Comparison of ENCODE assay signal across 17 cellular contexts in the genomic region with DNA sequence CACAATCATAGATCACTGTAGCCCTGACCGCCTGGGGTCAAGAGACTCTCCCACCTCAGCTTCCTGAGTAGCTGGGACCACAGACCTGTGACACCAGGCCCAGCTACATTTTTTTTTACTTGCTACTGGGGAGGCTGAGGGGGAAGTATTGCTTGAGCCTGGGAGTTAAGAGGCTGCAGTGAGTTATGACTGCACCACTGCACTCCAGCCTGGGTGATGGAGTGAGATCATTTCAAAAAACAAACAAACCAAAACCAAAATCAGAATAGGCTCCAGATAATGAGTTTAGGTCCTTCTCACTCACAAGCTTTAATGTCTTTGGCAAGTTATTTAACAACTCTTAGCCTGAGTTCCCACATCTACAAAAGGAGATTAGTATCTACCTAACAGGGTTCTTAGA. TPM values are rescaled to one million over a fixed set of nuclear protein-coding genes. Genes with fewer than 3 reads are reported as not detected.
A peak's percentile ranks its signal among the peaks of the same experiment; 100 is the strongest.
DNase-seq lines count a peak whose midpoint lies in the region; ATAC-seq, FAIRE-seq and TF ChIP-seq lines count a peak whose summit lies in the region.
"Had no signal": no experiment of that assay in that cellular context is flagged by ENCODE, and none has a peak within 500 bp of the region (broad histone marks: within the 10 kb centered on the region; RNA-seq: fewer than 3 reads in every experiment).

No MANE protein-coding gene starts in this region.

- peaks cover 38% of the 10 kb centered on the region for H3K36me3 Mint-ChIP-seq in activated naive CD4-positive, alpha-beta T cell treated with anti-CD3 and anti-CD28 coated beads, Interleukin-2, amount 10 ng/mL, durations not matched to agents 7 days and 5 days
- H3K36me3 Mint-ChIP-seq in progenitor cell of endocrine pancreas (ENCODE audit: insufficient read depth): peaks cover 20% of the 10 kb centered on the region

- TF ChIP-seq POLR2A in H1 (IDR thresholded peaks at IDR 0.05; ENCODE audit: control extremely low read depth in 1 of 2, low read depth in 2 of 2, low read length in 2 of 2): no peak

- H2BK120ac ChIP-seq in H1 (replicated peaks; ENCODE audit: low read depth, low read length): no peak overlapping the region

- no peak for DNase-seq in activated naive CD4-positive, alpha-beta T cell treated with anti-CD3 and anti-CD28 coated beads, Interleukin-2, amount 10 ng/mL, durations not matched to agents 7 days and 5 days
- DNase-seq in activated naive CD4-positive, alpha-beta T cell (lab: John Stamatoyannopoulos, UW): no peak
- DNase-seq in Panc1 (ENCODE audit: low read depth, low spot score) (no peak), H1 (ENCODE audit: low read depth in 1 of 2, low spot score in 2 of 2) (no peak), progenitor cell of endocrine pancreas (ENCODE audit: low spot score, unreplicated experiment) (no peak), GOT3 (lab: John Stamatoyannopoulos, UW) (no peak), left lobe of liver (ENCODE audit: low spot score) (no peak)
- no peak for DNase-seq in NK-92 treated with Interleukin-12 subunit alpha and Interleukin-12 subunit beta, amount 100 ng/mL, for 24 hours (lab: John Stamatoyannopoulos, UW)
- DNase-seq: activated naive CD4-positive, alpha-beta T cell treated with anti-CD3 and anti-CD28 coated beads for 36 hours; effector CD8-positive, alpha-beta T cell; hypothalamus; left ventricle myocardium inferior; OCI-M1; WERI-Rb-1 had no signal

- no peak overlapping the region for H2BK15ac ChIP-seq in H1 (ENCODE audit: low read length)

- in situ Hi-C loops in Panc1 (cut with HindIII; ENCODE audit: low pct_unique_long_range_greater_than_20kb, low sequenced_read_pairs): no loop called here

- H3K27ac ChIP-seq in Panc1 (ENCODE audit: low read length) (no peak overlapping the region), H1 (ENCODE audit: low read depth, low read length) (no peak overlapping the region)
- H3K27ac ChIP-seq: left ventricle myocardium inferior, SK-N-MC, vagina, WERI-Rb-1 had no signal

- no peak overlapping the region for H3K18ac ChIP-seq in H1 (ENCODE audit: extremely low read depth, low read length)

- H3K9me3 ChIP-seq in Panc1 (ENCODE audit: control insufficient read depth, insufficient read depth, low read depth, low read length): no peaks in the 10 kb centered on the region
- no peaks in the 10 kb centered on the region for H3K9me3 ChIP-seq in H1 (ENCODE audit: insufficient read depth in 2 of 2, low read depth in 1 of 2, low read length in 1 of 2)
- H3K9me3 ChIP-seq: left ventricle myocardium inferior, vagina had no signal

- no peak overlapping the region for H2BK5ac ChIP-seq in H1 (ENCODE audit: low read depth, low read length)

- no peak overlapping the region for H2BK12ac ChIP-seq in H1 (ENCODE audit: low read depth, low read length)

- CTCF ChIA-PET in activated naive CD4-positive, alpha-beta T cell treated with anti-CD3 and anti-CD28 coated beads, Interleukin-2, amount 10 ng/mL, durations not matched to agents 7 days and 5 days (lab: Charles Lee): interaction anchor here (1.4 kb wide), 1 partner anchor 45 kb away, joined by 5 read pairs; no protein-coding TSS in a partner anchor
- CTCF ChIA-PET in Panc1 (lab: Charles Lee): no interaction called here
- CTCF ChIA-PET in H1 (lab: Charles Lee; ENCODE audit: partially characterized antibody): no interaction called here

- no peak overlapping the region for H3K14ac ChIP-seq in H1 (ENCODE audit: insufficient read length)

- H2AK5ac ChIP-seq in H1 (ENCODE audit: low read depth, low read length): no peak overlapping the region

- no peaks in the 10 kb centered on the region; the same call in 1 of the 2 replicates for H3K79me1 ChIP-seq in H1 (ENCODE audit: low read depth, low read length)

- no peaks in the 10 kb centered on the region for H3K27me3 Mint-ChIP-seq in activated naive CD4-positive, alpha-beta T cell treated with anti-CD3 and anti-CD28 coated beads, Interleukin-2, amount 10 ng/mL, durations not matched to agents 7 days and 5 days
- no peaks in the 10 kb centered on the region for H3K27me3 Mint-ChIP-seq in progenitor cell of endocrine pancreas

- no peak for TF ChIP-seq RAD21 in H1 (IDR thresholded peaks at IDR 0.05 in 1 of 2, conservative IDR thresholded peaks at IDR 0.05 in 1 of 2; ENCODE audit: low read depth in 2 of 2, low read length in 2 of 2)

- H3K9ac ChIP-seq in H1 (replicated peaks in 1 of 4; ENCODE audit: extremely low read depth in 1 of 4, low read depth in 3 of 4, low read length in 3 of 4): no peak overlapping the region

- H3K4ac ChIP-seq in H1 (replicated peaks; ENCODE audit: insufficient read length, low read depth, low read length): no peak overlapping the region

- BruUV-seq in Panc1 (replicated peaks; lab: Mats Ljungman, UMichigan): no TSS peak

- H3K23ac ChIP-seq in H1 (ENCODE audit: insufficient read length): no peak overlapping the region

- peaks cover 0 to 3% of the 10 kb centered on the region in 2 experiments for H4K20me1 ChIP-seq in H1 (replicated peaks in 1 of 2; ENCODE audit: control insufficient read depth in 1 of 2, insufficient read depth in 2 of 2, low read length in 2 of 2)

- POLR2A ChIA-PET in Panc1 (lab: Charles Lee): no interaction called here
- POLR2A ChIA-PET in H1 (lab: Charles Lee; ENCODE audit: partially characterized antibody): interaction anchor here (1.5 to 1.6 kb wide), 2 partner anchors 17 to 22 kb away, joined by 5 to 6 read pairs; a partner anchor contains a TSS

- 100% methylated on average over 1 of the region's 1 CpG; no CpG with 5 or more reads in 1 of the 2 experiments for WGBS in H1 (ENCODE audit: extremely low coverage in 1 of 2, insufficient coverage in 1 of 2, insufficient read length in 1 of 2, insufficient replicate concordance in 2 of 2, low coverage in 1 of 2, low lambda C conversion rate in 2 of 2, missing lambda C conversion rate in 1 of 2), 2 experiments

- TF ChIP-seq EP300 in H1 (IDR thresholded peaks at IDR 0.05; ENCODE audit: borderline replicate concordance in 1 of 2, low read depth in 2 of 2, low read length in 2 of 2): no peak

- intact Hi-C loops in Panc1 (cut with micrococcal nuclease; ENCODE audit: unreplicated experiment): no loop called here

- H3K36me3 ChIP-seq in Panc1 (ENCODE audit: control insufficient read depth, insufficient read depth, low read length): peaks cover 46% of the 10 kb centered on the region
- H3K36me3 ChIP-seq in H1 (ENCODE audit: control insufficient read depth in 2 of 4, insufficient read depth in 4 of 4, low read length in 3 of 4): peaks cover 9 to 76% (median 39%) of the 10 kb centered on the region in 4 experiments; a peak in 7 of 8 replicates
- H3K36me3 ChIP-seq: WERI-Rb-1 had no signal

- H3K56ac ChIP-seq in H1 (replicated peaks; ENCODE audit: insufficient read length, low read depth, low read length): no peak overlapping the region

- H3K27ac Mint-ChIP-seq in activated naive CD4-positive, alpha-beta T cell treated with anti-CD3 and anti-CD28 coated beads, Interleukin-2, amount 10 ng/mL, durations not matched to agents 7 days and 5 days: no peak overlapping the region
- peak overlapping the region; percentile 67 for H3K27ac Mint-ChIP-seq in progenitor cell of endocrine pancreas
- H3K27ac Mint-ChIP-seq: activated naive CD4-positive, alpha-beta T cell treated with anti-CD3 and anti-CD28 coated beads for 36 hours had no signal

- no peak for FAIRE-seq in H1 (lab: Jason Lieb, UNC)

- no peaks in the 10 kb centered on the region for H3K23me2 ChIP-seq in H1 (ENCODE audit: low read depth, low read length)

- peak; percentile 70 for ATAC-seq in Panc1
- ATAC-seq in left lobe of liver: no peak

- H3K4me2 ChIP-seq in H1 (ENCODE audit: insufficient read depth in 1 of 2, low read depth in 2 of 2, low read length in 2 of 2): no peak overlapping the region

- H2AFZ ChIP-seq in H1 (ENCODE audit: low read length): no peak overlapping the region

- H3K4me1 ChIP-seq in Panc1 (ENCODE audit: control insufficient read depth, insufficient read depth, low read length) (0 out of 2 replicates have a peak, but pooled peaks cover 2% of the 10 kb centered on the region), H1 (replicated peaks in 1 of 4; ENCODE audit: control insufficient read depth in 3 of 4, insufficient read depth in 4 of 4, low read length in 3 of 4) (no peaks in the 10 kb centered on the region)
- H3K4me1 ChIP-seq: left ventricle myocardium inferior had no signal

- peak overlapping the region; percentile 12 for H3K4me3 Mint-ChIP-seq in activated naive CD4-positive, alpha-beta T cell treated with anti-CD3 and anti-CD28 coated beads, Interleukin-2, amount 10 ng/mL, durations not matched to agents 7 days and 5 days
- H3K4me3 Mint-ChIP-seq in progenitor cell of endocrine pancreas (ENCODE audit: low read depth): no peak overlapping the region
- H3K4me3 Mint-ChIP-seq: activated naive CD4-positive, alpha-beta T cell treated with anti-CD3 and anti-CD28 coated beads for 36 hours had no signal

- H4K5ac ChIP-seq in H1 (ENCODE audit: insufficient read length, low read depth, low read length): no peak overlapping the region

- peaks cover 4% of the 10 kb centered on the region for H3K4me1 Mint-ChIP-seq in activated naive CD4-positive, alpha-beta T cell treated with anti-CD3 and anti-CD28 coated beads, Interleukin-2, amount 10 ng/mL, durations not matched to agents 7 days and 5 days
- peaks cover 3% of the 10 kb centered on the region for H3K4me1 Mint-ChIP-seq in progenitor cell of endocrine pancreas (ENCODE audit: low read depth)

- TF ChIP-seq CTCF in Panc1 (IDR thresholded peaks at IDR 0.05) (no peak), H1 (IDR thresholded peaks at IDR 0.05; ENCODE audit: control extremely low read depth in 1 of 3, insufficient read depth in 1 of 3, low read depth in 1 of 3, low read length in 3 of 3) (no peak), progenitor cell of endocrine pancreas (IDR thresholded peaks at IDR 0.05; ENCODE audit: unreplicated experiment) (no peak)

- no peak overlapping the region for H4K91ac ChIP-seq in H1 (replicated peaks; ENCODE audit: insufficient read length, low read length)

- no peak overlapping the region for H3K4me3 ChIP-seq in Panc1 (ENCODE audit: low read depth in 2 of 2, low read length in 2 of 2)
- H3K4me3 ChIP-seq in H1 (ENCODE audit: extremely low read depth in 1 of 4, insufficient read depth in 2 of 4, low read depth in 3 of 4, low read length in 4 of 4): no peak overlapping the region
- H3K4me3 ChIP-seq: cardiac muscle cell, left ventricle myocardium inferior, SK-N-MC, vagina had no signal

- H3K79me2 ChIP-seq in H1 (ENCODE audit: control insufficient read depth in 1 of 2, insufficient read depth in 2 of 2, low read length in 2 of 2): no peaks in the 10 kb centered on the region

- H3K27me3 ChIP-seq in Panc1 (ENCODE audit: control insufficient read depth, insufficient read depth, low read length) (no peaks in the 10 kb centered on the region), H1 (replicated peaks in 1 of 4; ENCODE audit: control insufficient read depth in 3 of 4, extremely low read depth in 1 of 4, insufficient read depth in 3 of 4, low read length in 3 of 4) (no peaks in the 10 kb centered on the region)
- H3K27me3 ChIP-seq: cardiac muscle cell, vagina had no signal

- H4K8ac ChIP-seq in H1 (ENCODE audit: extremely low read depth, insufficient read depth, low read length): peak overlapping the region; percentile 68

- no peaks in the 10 kb centered on the region for H3K9me3 Mint-ChIP-seq in activated naive CD4-positive, alpha-beta T cell treated with anti-CD3 and anti-CD28 coated beads, Interleukin-2, amount 10 ng/mL, durations not matched to agents 7 days and 5 days
- no peaks in the 10 kb centered on the region for H3K9me3 Mint-ChIP-seq in progenitor cell of endocrine pancreas (ENCODE audit: low read depth)
- H3K9me3 Mint-ChIP-seq: activated naive CD4-positive, alpha-beta T cell treated with anti-CD3 and anti-CD28 coated beads for 36 hours had no signal

- H2BK20ac ChIP-seq in H1 (ENCODE audit: low read length): no peak overlapping the region

RNA-seq across cellular contexts. Expression of a gene that starts 22.8 kb away (rescaled TPM):
- 91.3 TPM for total RNA-seq in Panc1 (2021; ENCODE audit: unreplicated experiment)
- polyA plus RNA-seq in Panc1 (2012; ENCODE audit: insufficient read length): 56.8 TPM
- 65.5 and 72.5 TPM in 2 replicates for total RNA-seq in H1 (2021; fragmentation: NEBNext Ultra II Directional; extraction: Animal tissue kit (Norgen Biotek cat#: 25700))
- polyA plus RNA-seq in H1 (2011; rRNA removed): 14.7 and 18.0 TPM in 2 replicates
- 26.3 TPM for polyA plus RNA-seq in H1 (2011; cell fraction: cytosol; rRNA removed)
- 39.8 TPM for polyA plus RNA-seq in H1 (2011; cell fraction: nucleus; rRNA removed)
- polyA plus RNA-seq in H1 (2012, experiment 1 of 2): 38.0 to 52.6 TPM (median 50.8 TPM) in 4 replicates
- 6.7 TPM for polyA plus RNA-seq in H1 (2012, experiment 2 of 2)
- 32.3 TPM for polyA plus RNA-seq in H1 (2013, experiment 1 of 2)
- polyA plus RNA-seq in H1 (2013, experiment 2 of 2): 29.9 TPM
- polyA minus RNA-seq in H1 (2011; rRNA and poly(A)+ RNA removed): 53.7 and 61.6 TPM in 2 replicates
- 44.9 TPM for polyA minus RNA-seq in H1 (2011; cell fraction: cytosol; rRNA and poly(A)+ RNA removed)
- polyA minus RNA-seq in H1 (2011; cell fraction: nucleus; rRNA and poly(A)+ RNA removed): 101 TPM
- 83.9 and 84.9 TPM in 2 replicates for total RNA-seq in progenitor cell of endocrine pancreas
- 27.2 TPM for total RNA-seq in left lobe of liver

RNA-seq across cellular contexts. Expression of a gene that starts 55.1 kb away (rescaled TPM):
- total RNA-seq in Panc1 (2021; ENCODE audit: unreplicated experiment) (53.8 TPM), progenitor cell of endocrine pancreas (68.8 and 69.6 TPM in 2 replicates), left lobe of liver (14.9 TPM)
- 48.9 TPM for polyA plus RNA-seq in Panc1 (2012; ENCODE audit: insufficient read length)
- total RNA-seq in H1 (2021; fragmentation: NEBNext Ultra II Directional; extraction: Animal tissue kit (Norgen Biotek cat#: 25700)): 76.2 and 84.7 TPM in 2 replicates
- 78.4 and 151 TPM in 2 replicates for polyA plus RNA-seq in H1 (2011; rRNA removed)
- polyA plus RNA-seq in H1 (2011; cell fraction: cytosol; rRNA removed): 117 TPM
- 26.8 TPM for polyA plus RNA-seq in H1 (2011; cell fraction: nucleus; rRNA removed)
- 103 to 133 TPM (median 109 TPM) in 4 replicates for polyA plus RNA-seq in H1 (2012, experiment 1 of 2)
- 39.7 TPM for polyA plus RNA-seq in H1 (2012, experiment 2 of 2)
- polyA plus RNA-seq in H1 (2013, experiment 1 of 2): 182 TPM
- polyA plus RNA-seq in H1 (2013, experiment 2 of 2): 242 TPM
- 76.1 and 102 TPM in 2 replicates for polyA minus RNA-seq in H1 (2011; rRNA and poly(A)+ RNA removed)
- polyA minus RNA-seq in H1 (2011; cell fraction: cytosol; rRNA and poly(A)+ RNA removed): 34.4 TPM
- polyA minus RNA-seq in H1 (2011; cell fraction: nucleus; rRNA and poly(A)+ RNA removed): 34.0 TPM
